Comparison of ENCODE assay signal across 10 cellular contexts in genomic region chrX:32483534-32484136, GRCh38.
DNase-seq lines count a peak whose midpoint lies in the region; ATAC-seq and TF ChIP-seq lines count a peak whose summit lies in the region.
"Had no signal": no experiment of that assay in that cellular context is flagged by ENCODE, and none has a peak within 500 bp of the region (broad histone marks: within the 10 kb centered on the region; RNA-seq: fewer than 3 reads in every experiment).

No MANE protein-coding gene starts in this region.

- H3K4me3 ChIP-seq in MM.1S (ENCODE audit: low read length) (no peak overlapping the region), cardiac fibroblast (replicated peaks in 1 of 2; ENCODE audit: low read depth in 2 of 2, low read length in 2 of 2) (no peak overlapping the region), WERI-Rb-1 (ENCODE audit: low read depth, low read length) (no peak overlapping the region)
- H3K4me3 ChIP-seq: upper lobe of left lung had no signal

- H3K27ac ChIP-seq in MM.1S (ENCODE audit: low read length): no peak overlapping the region
- no peak overlapping the region for H3K27ac ChIP-seq in WERI-Rb-1
- H3K27ac ChIP-seq: upper lobe of left lung had no signal

- H3K9me3 ChIP-seq in MM.1S (replicated peaks; ENCODE audit: insufficient read depth, low read length) (no peaks in the 10 kb centered on the region), WERI-Rb-1 (ENCODE audit: severe bottlenecking) (no peaks in the 10 kb centered on the region)
- H3K9me3 ChIP-seq: upper lobe of left lung had no signal

- H3K27me3 ChIP-seq in MM.1S (replicated peaks; ENCODE audit: insufficient read depth, low read length) (no peaks in the 10 kb centered on the region), WERI-Rb-1 (ENCODE audit: insufficient read depth, low read depth, severe bottlenecking) (peaks cover 3% of the 10 kb centered on the region)
- H3K27me3 ChIP-seq: upper lobe of left lung had no signal

- H3K9ac ChIP-seq in MM.1S (ENCODE audit: low read length): no peak overlapping the region

- no peaks in the 10 kb centered on the region for H3K9me2 ChIP-seq in MM.1S (replicated peaks; ENCODE audit: insufficient read depth, low read length)

- no peak overlapping the region for H2AFZ ChIP-seq in MM.1S (ENCODE audit: low read length)

- no peaks in the 10 kb centered on the region for H3F3A ChIP-seq in MM.1S (ENCODE audit: insufficient read depth, low read length)

- peak; percentile 31 for TF ChIP-seq CTCF in MM.1S (IDR thresholded peaks at IDR 0.05; ENCODE audit: low read length)
- TF ChIP-seq CTCF in cardiac fibroblast (IDR thresholded peaks at IDR 0.05; ENCODE audit: low read depth, low read length): no peak
- TF ChIP-seq CTCF in WERI-Rb-1 (IDR thresholded peaks at IDR 0.05; ENCODE audit: low read depth, low read length): no peak

- H3K4me2 ChIP-seq in MM.1S (ENCODE audit: low read depth, low read length): no peak overlapping the region

- H3K36me3 ChIP-seq in MM.1S (replicated peaks; ENCODE audit: insufficient read depth, low read length) (no peaks in the 10 kb centered on the region), WERI-Rb-1 (no peaks in the 10 kb centered on the region)
- H3K36me3 ChIP-seq: upper lobe of left lung had no signal

- DNase-seq in NCI-H510A treated with DMSO at 0.1 percent for 48 hours (lab: John Stamatoyannopoulos, UW) (peak; percentile 38), NCI-H510A (lab: John Stamatoyannopoulos, UW) (no peak), MM.1S (peak; percentile 6), cardiac fibroblast (ENCODE audit: low read depth in 2 of 2) (peak; percentile 0 to 4), renal cortical epithelial cell (ENCODE audit: low read depth) (peak; percentile 2), WERI-Rb-1 (no peak)
- DNase-seq: stimulated activated CD4-positive, alpha-beta T cell treated with anti-CD3 and anti-CD28 coated beads, Interleukin-2, amount 100 ng/mL, for 48 hours; upper lobe of left lung had no signal

- ATAC-seq in HG03196 (IDR thresholded peaks at IDR 0.05; ENCODE audit: unreplicated experiment) (no peak), GM21515 (IDR thresholded peaks at IDR 0.05; ENCODE audit: unreplicated experiment) (no peak)

- H3K79me2 ChIP-seq in MM.1S (ENCODE audit: low read length): no peaks in the 10 kb centered on the region

- H3K4me1 ChIP-seq in MM.1S (ENCODE audit: low read length): peaks cover 4% of the 10 kb centered on the region; the same call in 1 of the 2 replicates
- H3K4me1 ChIP-seq: upper lobe of left lung had no signal

- H4K20me1 ChIP-seq in MM.1S (ENCODE audit: insufficient read depth, low read length): no peaks in the 10 kb centered on the region

Comparison
In these comparisons a context has a peak if more than half of its experiments do, and no peak if none do; other contexts are left out.
1. DNase-seq: peak in NCI-H510A treated with DMSO at 0.1 percent for 48 hours (single experiment), MM.1S (single experiment), cardiac fibroblast (2 of 2) and renal cortical epithelial cell (single experiment); none in NCI-H510A (single experiment) and WERI-Rb-1 (single experiment).